In genomic region chr5:149141224-149141956, GRCh38 we compare ENCODE assay signal across 1 cellular context.
TF ChIP-seq lines count a peak whose summit lies in the region.

Gene ABLIM3, plus strand, starts transcription at chr5:149141493. Its CDS starts 603 bp downstream, at chr5:149142096.

TF ChIP-seq in HEK293, 187 proteins besides CTCF, POLR2A, EP300 and RAD21 (continued from another document):
- TF ChIP-seq, protein P1, sequence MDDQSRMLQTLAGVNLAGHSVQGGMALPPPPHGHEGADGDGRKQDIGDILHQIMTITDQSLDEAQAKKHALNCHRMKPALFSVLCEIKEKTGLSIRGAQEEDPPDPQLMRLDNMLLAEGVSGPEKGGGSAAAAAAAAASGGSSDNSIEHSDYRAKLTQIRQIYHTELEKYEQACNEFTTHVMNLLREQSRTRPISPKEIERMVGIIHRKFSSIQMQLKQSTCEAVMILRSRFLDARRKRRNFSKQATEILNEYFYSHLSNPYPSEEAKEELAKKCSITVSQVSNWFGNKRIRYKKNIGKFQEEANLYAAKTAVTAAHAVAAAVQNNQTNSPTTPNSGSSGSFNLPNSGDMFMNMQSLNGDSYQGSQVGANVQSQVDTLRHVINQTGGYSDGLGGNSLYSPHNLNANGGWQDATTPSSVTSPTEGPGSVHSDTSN (CRISPR knock-in tag; IDR thresholded peaks at IDR 0.05), result no peak
- TF ChIP-seq ZNF792 (tag by site-specific recombination; IDR thresholded peaks at IDR 0.05), result no peak
- no peak for TF ChIP-seq ZNF768 (tag by site-specific recombination; IDR thresholded peaks at IDR 0.05)
- TF ChIP-seq ZNF335 (tag by site-specific recombination; conservative IDR thresholded peaks at IDR 0.05), result 0 out of 2 replicates have a peak, but pooled peaks have one; percentile 24
- TF ChIP-seq ZNF677 (tag by site-specific recombination; IDR thresholded peaks at IDR 0.05), result no peak
- no peak for TF ChIP-seq ZNF548 (tag by site-specific recombination; IDR thresholded peaks at IDR 0.05)
- TF ChIP-seq ZBTB8A (tag by site-specific recombination; IDR thresholded peaks at IDR 0.05), result 0 out of 2 replicates have a peak, but pooled peaks have one; percentile 29
- TF ChIP-seq KLF17 (tag by site-specific recombination; IDR thresholded peaks at IDR 0.05), result peak; percentile 57; the same call in 1 of the 2 replicates
- peak; percentile 71 for TF ChIP-seq KLF1 (tag by site-specific recombination; IDR thresholded peaks at IDR 0.05)
- TF ChIP-seq, protein P2, sequence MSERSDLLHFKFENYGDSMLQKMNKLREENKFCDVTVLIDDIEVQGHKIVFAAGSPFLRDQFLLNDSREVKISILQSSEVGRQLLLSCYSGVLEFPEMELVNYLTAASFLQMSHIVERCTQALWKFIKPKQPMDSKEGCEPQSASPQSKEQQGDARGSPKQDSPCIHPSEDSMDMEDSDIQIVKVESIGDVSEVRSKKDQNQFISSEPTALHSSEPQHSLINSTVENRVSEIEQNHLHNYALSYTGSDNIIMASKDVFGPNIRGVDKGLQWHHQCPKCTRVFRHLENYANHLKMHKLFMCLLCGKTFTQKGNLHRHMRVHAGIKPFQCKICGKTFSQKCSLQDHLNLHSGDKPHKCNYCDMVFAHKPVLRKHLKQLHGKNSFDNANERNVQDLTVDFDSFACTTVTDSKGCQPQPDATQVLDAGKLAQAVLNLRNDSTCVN (tag by site-specific recombination; optimal IDR thresholded peaks at IDR 0.05), result peak; percentile 95
- TF ChIP-seq ZNF600 (tag by site-specific recombination; IDR thresholded peaks at IDR 0.05), result peak; percentile 69
- TF ChIP-seq, protein P3, sequence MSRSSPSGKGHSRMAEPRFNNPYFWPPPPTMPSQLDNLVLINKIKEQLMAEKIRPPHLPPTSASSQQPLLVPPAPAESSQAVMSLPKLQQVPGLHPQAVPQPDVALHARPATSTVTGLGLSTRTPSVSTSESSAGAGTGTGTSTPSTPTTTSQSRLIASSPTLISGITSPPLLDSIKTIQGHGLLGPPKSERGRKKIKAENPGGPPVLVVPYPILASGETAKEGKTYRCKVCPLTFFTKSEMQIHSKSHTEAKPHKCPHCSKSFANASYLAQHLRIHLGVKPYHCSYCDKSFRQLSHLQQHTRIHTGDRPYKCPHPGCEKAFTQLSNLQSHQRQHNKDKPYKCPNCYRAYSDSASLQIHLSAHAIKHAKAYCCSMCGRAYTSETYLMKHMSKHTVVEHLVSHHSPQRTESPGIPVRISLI (tag by site-specific recombination; IDR thresholded peaks at IDR 0.05), result no peak
- TF ChIP-seq SP2 (tag by site-specific recombination; IDR thresholded peaks at IDR 0.05), result peak; percentile 47; the same call in 1 of the 2 replicates
- no peak for TF ChIP-seq ZSCAN30 (tag by site-specific recombination; IDR thresholded peaks at IDR 0.05)
- no peak for TF ChIP-seq YY2 (tag by site-specific recombination; IDR thresholded peaks at IDR 0.05)
- peak; percentile 39; the same call in 1 of the 2 replicates for TF ChIP-seq ZBTB17 (tag by site-specific recombination; IDR thresholded peaks at IDR 0.05)
- TF ChIP-seq KLF16 (tag by site-specific recombination; IDR thresholded peaks at IDR 0.05), result 0 out of 2 replicates have a peak, but pooled peaks have one; percentile 0
- no peak for TF ChIP-seq ZNF623 (tag by site-specific recombination; IDR thresholded peaks at IDR 0.05)
- TF ChIP-seq, protein P4, sequence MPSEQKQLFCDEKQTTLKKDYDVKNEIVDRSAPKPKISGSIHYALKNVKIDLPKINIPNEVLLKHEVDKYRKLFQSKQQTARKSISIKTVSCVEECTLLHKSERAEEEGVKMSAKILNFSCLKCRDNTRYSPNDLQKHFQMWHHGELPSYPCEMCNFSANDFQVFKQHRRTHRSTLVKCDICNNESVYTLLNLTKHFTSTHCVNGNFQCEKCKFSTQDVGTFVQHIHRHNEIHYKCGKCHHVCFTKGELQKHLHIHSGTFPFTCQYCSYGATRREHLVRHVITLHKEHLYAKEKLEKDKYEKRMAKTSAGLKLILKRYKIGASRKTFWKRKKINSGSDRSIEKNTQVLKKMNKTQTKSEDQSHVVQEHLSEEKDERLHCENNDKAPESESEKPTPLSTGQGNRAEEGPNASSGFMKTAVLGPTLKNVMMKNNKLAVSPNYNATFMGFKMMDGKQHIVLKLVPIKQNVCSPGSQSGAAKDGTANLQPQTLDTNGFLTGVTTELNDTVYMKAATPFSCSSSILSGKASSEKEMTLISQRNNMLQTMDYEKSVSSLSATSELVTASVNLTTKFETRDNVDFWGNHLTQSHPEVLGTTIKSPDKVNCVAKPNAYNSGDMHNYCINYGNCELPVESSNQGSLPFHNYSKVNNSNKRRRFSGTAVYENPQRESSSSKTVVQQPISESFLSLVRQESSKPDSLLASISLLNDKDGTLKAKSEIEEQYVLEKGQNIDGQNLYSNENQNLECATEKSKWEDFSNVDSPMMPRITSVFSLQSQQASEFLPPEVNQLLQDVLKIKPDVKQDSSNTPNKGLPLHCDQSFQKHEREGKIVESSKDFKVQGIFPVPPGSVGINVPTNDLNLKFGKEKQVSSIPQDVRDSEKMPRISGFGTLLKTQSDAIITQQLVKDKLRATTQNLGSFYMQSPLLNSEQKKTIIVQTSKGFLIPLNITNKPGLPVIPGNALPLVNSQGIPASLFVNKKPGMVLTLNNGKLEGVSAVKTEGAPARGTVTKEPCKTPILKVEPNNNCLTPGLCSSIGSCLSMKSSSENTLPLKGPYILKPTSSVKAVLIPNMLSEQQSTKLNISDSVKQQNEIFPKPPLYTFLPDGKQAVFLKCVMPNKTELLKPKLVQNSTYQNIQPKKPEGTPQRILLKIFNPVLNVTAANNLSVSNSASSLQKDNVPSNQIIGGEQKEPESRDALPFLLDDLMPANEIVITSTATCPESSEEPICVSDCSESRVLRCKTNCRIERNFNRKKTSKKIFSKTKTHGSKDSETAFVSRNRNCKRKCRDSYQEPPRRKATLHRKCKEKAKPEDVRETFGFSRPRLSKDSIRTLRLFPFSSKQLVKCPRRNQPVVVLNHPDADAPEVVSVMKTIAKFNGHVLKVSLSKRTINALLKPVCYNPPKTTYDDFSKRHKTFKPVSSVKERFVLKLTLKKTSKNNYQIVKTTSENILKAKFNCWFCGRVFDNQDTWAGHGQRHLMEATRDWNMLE (tag by site-specific recombination; conservative IDR thresholded peaks at IDR 0.05; ENCODE audit: low read depth), result 0 out of 2 replicates have a peak, but pooled peaks have one; percentile 16
- TF ChIP-seq ZBTB48 (tag by site-specific recombination; IDR thresholded peaks at IDR 0.05), result 0 out of 2 replicates have a peak, but pooled peaks have one; percentile 38
- TF ChIP-seq ZNF660 (tag by site-specific recombination; IDR thresholded peaks at IDR 0.05), result peak; percentile 68
- TF ChIP-seq PATZ1 (tag by site-specific recombination; IDR thresholded peaks at IDR 0.05), result peak; percentile 38; the same call in 1 of the 2 replicates
- TF ChIP-seq GLIS2 (tag by site-specific recombination; IDR thresholded peaks at IDR 0.05), result peak; percentile 87
- TF ChIP-seq, protein P5, sequence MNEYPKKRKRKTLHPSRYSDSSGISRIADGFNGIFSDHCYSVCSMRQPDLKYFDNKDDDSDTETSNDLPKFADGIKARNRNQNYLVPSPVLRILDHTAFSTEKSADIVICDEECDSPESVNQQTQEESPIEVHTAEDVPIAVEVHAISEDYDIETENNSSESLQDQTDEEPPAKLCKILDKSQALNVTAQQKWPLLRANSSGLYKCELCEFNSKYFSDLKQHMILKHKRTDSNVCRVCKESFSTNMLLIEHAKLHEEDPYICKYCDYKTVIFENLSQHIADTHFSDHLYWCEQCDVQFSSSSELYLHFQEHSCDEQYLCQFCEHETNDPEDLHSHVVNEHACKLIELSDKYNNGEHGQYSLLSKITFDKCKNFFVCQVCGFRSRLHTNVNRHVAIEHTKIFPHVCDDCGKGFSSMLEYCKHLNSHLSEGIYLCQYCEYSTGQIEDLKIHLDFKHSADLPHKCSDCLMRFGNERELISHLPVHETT (tag by site-specific recombination; IDR thresholded peaks at IDR 0.05), result no peak
- no peak for TF ChIP-seq OSR2 (tag by site-specific recombination; IDR thresholded peaks at IDR 0.05)
- no peak for TF ChIP-seq ZNF292 (tag by site-specific recombination; IDR thresholded peaks at IDR 0.05; ENCODE audit: borderline replicate concordance, low read depth)
- TF ChIP-seq ZBTB20 (tag by site-specific recombination; IDR thresholded peaks at IDR 0.05), result peak; percentile 43
- TF ChIP-seq KLF9 (tag by site-specific recombination; IDR thresholded peaks at IDR 0.05; ENCODE audit: low read depth), result peak; percentile 94
- TF ChIP-seq ZNF837 (tag by site-specific recombination; IDR thresholded peaks at IDR 0.05), result no peak
- TF ChIP-seq PRDM10 (tag by site-specific recombination; IDR thresholded peaks at IDR 0.05), result peak; percentile 31; the same call in 1 of the 2 replicates
- TF ChIP-seq ZNF501 (tag by site-specific recombination; IDR thresholded peaks at IDR 0.05), result peak; percentile 45; the same call in 1 of the 2 replicates
- TF ChIP-seq ZNF654 (tag by site-specific recombination; IDR thresholded peaks at IDR 0.05; ENCODE audit: low read depth), result 0 out of 2 replicates have a peak, but pooled peaks have one; percentile 18
- TF ChIP-seq PRDM4 (tag by site-specific recombination; IDR thresholded peaks at IDR 0.05), result no peak
- TF ChIP-seq KLF8 (tag by site-specific recombination; IDR thresholded peaks at IDR 0.05), result peak; percentile 54; the same call in 1 of the 2 replicates
